ENCODE assay signal across 30 cellular contexts in the genomic region with DNA sequence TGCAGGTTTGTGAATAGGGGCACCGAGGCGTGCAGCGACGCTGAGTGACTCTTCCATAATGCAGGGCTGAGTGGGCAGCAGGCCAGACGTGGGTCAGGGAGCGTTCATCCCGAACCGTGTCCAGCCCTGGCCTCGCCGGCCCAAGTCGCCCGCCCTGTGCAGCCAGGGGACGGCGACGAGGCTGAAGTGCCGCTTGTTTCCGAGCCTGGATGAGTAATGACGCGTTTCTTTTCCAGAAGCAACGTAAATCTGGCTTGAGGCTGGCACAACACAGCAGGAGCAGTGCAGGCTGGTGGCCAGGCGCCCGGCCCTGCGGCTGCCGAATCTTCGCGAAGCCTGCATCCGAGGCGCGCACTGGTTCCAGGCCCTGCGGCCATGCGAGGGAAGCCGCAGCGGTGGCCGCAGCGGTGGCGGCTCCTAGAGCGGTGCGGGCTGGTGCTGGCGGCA.
DNase-seq lines count a peak whose midpoint lies in the region; ATAC-seq, FAIRE-seq and TF ChIP-seq lines count a peak whose summit lies in the region.
"Had no signal": no experiment of that assay in that cellular context is flagged by ENCODE, and none has a peak within 500 bp of the region (broad histone marks: within the 10 kb centered on the region; RNA-seq: fewer than 3 reads in every experiment).

No MANE protein-coding gene starts in this region.

- H3K9ac ChIP-seq in IMR-90 (ENCODE audit: low read depth, low read length) (no peak overlapping the region), astrocyte (ENCODE audit: low read length) (no peak overlapping the region)
- H3K9ac ChIP-seq: KMS-11 had no signal

- H3K9me3 ChIP-seq in A549 (peaks cover 17% of the 10 kb centered on the region), IMR-90 (ENCODE audit: control insufficient read depth, insufficient read depth, low read length) (peaks cover 4% of the 10 kb centered on the region; the same call in 1 of the 2 replicates), astrocyte (ENCODE audit: insufficient read depth, low read depth, low read length) (no peaks in the 10 kb centered on the region), psoas muscle (no peaks in the 10 kb centered on the region)
- H3K9me3 ChIP-seq: lower lobe of right lung, tibial nerve had no signal

- no peak for TF ChIP-seq EP300 in A549 (IDR thresholded peaks at IDR 0.05)

- no peak overlapping the region for H3K23ac ChIP-seq in IMR-90 (ENCODE audit: low read depth, low read length)

- H3K4me1 Mint-ChIP-seq in astrocyte (ENCODE audit: low read depth, unreplicated experiment) (peaks cover 9% of the 10 kb centered on the region), nephron progenitor cell (peaks cover 12% of the 10 kb centered on the region)
- H3K4me1 Mint-ChIP-seq: activated CD4-positive, alpha-beta T cell treated with anti-CD3 and anti-CD28 coated beads, Interleukin-2, amount 10 ng/mL, durations not matched to agents 7 days and 5 days; activated CD8-positive, alpha-beta memory T cell treated with anti-CD3 and anti-CD28 coated beads, Interleukin-2, amount 10 ng/mL, durations not matched to agents 7 days and 5 days had no signal

- H3K27me3 ChIP-seq in IMR-90 (ENCODE audit: control insufficient read depth, insufficient read depth, low read length): no peaks in the 10 kb centered on the region
- no peaks in the 10 kb centered on the region for H3K27me3 ChIP-seq in astrocyte (ENCODE audit: insufficient read depth, low read length)
- H3K27me3 ChIP-seq in psoas muscle (ENCODE audit: insufficient read depth in 3 of 3, low read length in 2 of 3): no peaks in the 10 kb centered on the region
- H3K27me3 ChIP-seq: hepatocyte, spleen, tibial nerve had no signal

- H4K20me1 ChIP-seq in IMR-90 (ENCODE audit: insufficient read depth, low read length) (no peaks in the 10 kb centered on the region), astrocyte (ENCODE audit: insufficient read depth, low read length) (no peaks in the 10 kb centered on the region)

- peaks cover 4% of the 10 kb centered on the region for H3K9me3 Mint-ChIP-seq in astrocyte (ENCODE audit: unreplicated experiment)
- H3K9me3 Mint-ChIP-seq in nephron progenitor cell: peaks cover 27% of the 10 kb centered on the region
- H3K9me3 Mint-ChIP-seq: activated CD4-positive, alpha-beta T cell treated with anti-CD3 and anti-CD28 coated beads, Interleukin-2, amount 10 ng/mL, durations not matched to agents 7 days and 5 days had no signal

- POLR2A ChIA-PET in A549 (lab: Yijun Ruan, JAX) (no interaction called here), IMR-90 (lab: Charles Lee; ENCODE audit: unreplicated experiment) (no interaction called here)

- TF ChIP-seq POLR2A in A549 (IDR thresholded peaks at IDR 0.05; ENCODE audit: low read length) (no peak), IMR-90 (IDR thresholded peaks at IDR 0.05; ENCODE audit: low read depth, low read length) (no peak)

- H2BK20ac ChIP-seq in IMR-90 (ENCODE audit: low read depth, low read length): no peak overlapping the region

- FAIRE-seq in A549 (lab: Jason Lieb, UNC): no peak
- FAIRE-seq in astrocyte (lab: Jason Lieb, UNC): no peak
- FAIRE-seq: D721Med, islet of Langerhans had no signal

- H3K9me1 ChIP-seq in IMR-90 (ENCODE audit: insufficient read depth, low read length): peaks cover 5% of the 10 kb centered on the region; the same call in 1 of the 2 replicates

- no peak overlapping the region for H4K5ac ChIP-seq in IMR-90 (ENCODE audit: low read depth, low read length)

- H2BK5ac ChIP-seq in IMR-90 (ENCODE audit: low read depth, low read length, poor library complexity, severe bottlenecking): no peak overlapping the region

- peak overlapping the region; percentile 30; the same call in 1 of the 2 replicates for H3K4ac ChIP-seq in IMR-90 (ENCODE audit: low read depth, low read length)

- dilution Hi-C loops in IMR-90 (cut with HindIII; ENCODE audit: low sequenced_read_pairs, unreplicated experiment): no loop called here

- 96% methylated on average over 39 of the region's 39 CpGs for WGBS in A549 (ENCODE audit: missing lambda C conversion rate)
- WGBS in IMR-90 (ENCODE audit: extremely low coverage in 2 of 2, insufficient read length in 1 of 2), 2 experiments: 95% methylated on average over 32 of the region's 39 CpGs; no CpG with 5 or more reads in 1 of the 2 experiments
- whole genome bisulfite sequencing in psoas muscle, 3 donors: 91 to 95% (median 93%) methylated on average over 38 to 39 of the region's 39 CpGs

- H3K14ac ChIP-seq in IMR-90 (replicated peaks; ENCODE audit: low read depth, low read length): peak overlapping the region; percentile 50; the same call in 1 of the 2 replicates

- CTCF ChIA-PET in A549 (lab: Yijun Ruan, JAX) (interaction anchor here (3.6 to 3.8 kb wide), 2 partner anchors 44 to 422 kb away, joined by 10 to 15 read pairs; no protein-coding TSS in a partner anchor), IMR-90 (lab: Yijun Ruan, JAX) (no interaction called here)

- H2BK120ac ChIP-seq in IMR-90 (ENCODE audit: low read depth, low read length): peak overlapping the region; percentile 15; the same call in 1 of the 2 replicates

- H3K27ac Mint-ChIP-seq in astrocyte (ENCODE audit: unreplicated experiment) (no peak overlapping the region), nephron progenitor cell (no peak overlapping the region)
- H3K27ac Mint-ChIP-seq: activated CD4-positive, alpha-beta T cell treated with anti-CD3 and anti-CD28 coated beads, Interleukin-2, amount 10 ng/mL, durations not matched to agents 7 days and 5 days; activated CD8-positive, alpha-beta memory T cell treated with anti-CD3 and anti-CD28 coated beads, Interleukin-2, amount 10 ng/mL, durations not matched to agents 7 days and 5 days; activated T-helper 1 cell treated with anti-CD3 and anti-CD28 coated beads, Interleukin-12 subunit alpha, Interleukin-12 subunit beta, Interleukin-2, Interleukin-4 antibody, amounts not matched to agents 30 ng/mL and 10 ng/mL and 1 ng/mL, durations not matched to agents 14 hours and 24 hours and 36 hours; stimulated activated naive CD8-positive, alpha-beta T cell treated with anti-CD3 and anti-CD28 coated beads, Interleukin-15, Interleukin-2, amounts not matched to agents 100 ng/mL and 50 ng/mL, for 24 hours had no signal

- H3K36me3 Mint-ChIP-seq in astrocyte (ENCODE audit: low read depth, unreplicated experiment) (no peaks in the 10 kb centered on the region), nephron progenitor cell (ENCODE audit: low read depth) (no peaks in the 10 kb centered on the region)
- H3K36me3 Mint-ChIP-seq: activated CD8-positive, alpha-beta memory T cell treated with anti-CD3 and anti-CD28 coated beads, Interleukin-2, amount 10 ng/mL, durations not matched to agents 7 days and 5 days had no signal

- peak overlapping the region; percentile 82 to 89 for H3K27ac ChIP-seq in A549
- H3K27ac ChIP-seq in IMR-90 (ENCODE audit: insufficient read depth, low read length): no peak overlapping the region
- no peak overlapping the region for H3K27ac ChIP-seq in astrocyte (ENCODE audit: low read depth, low read length)
- H3K27ac ChIP-seq in psoas muscle: no peak overlapping the region
- H3K27ac ChIP-seq: hepatocyte, KMS-11, lower lobe of right lung, spleen, tibial nerve, WERI-Rb-1 had no signal

- H2AK9ac ChIP-seq in IMR-90 (replicated peaks; ENCODE audit: low read depth, low read length, poor library complexity): no peak overlapping the region

- no peak overlapping the region; a peak in 1 of 4 replicates for H4K8ac ChIP-seq in IMR-90 (ENCODE audit: low read depth in 2 of 2, low read length in 2 of 2)

- no peaks in the 10 kb centered on the region for H3K79me1 ChIP-seq in IMR-90 (ENCODE audit: low read depth in 1 of 2, low read length in 2 of 2)

- intact Hi-C loops in IMR-90 (cut with micrococcal nuclease): no loop called here
- intact Hi-C loops in psoas muscle (cut with DNase I): no loop called here

- H3K4me3 Mint-ChIP-seq in astrocyte (ENCODE audit: unreplicated experiment) (no peak overlapping the region), nephron progenitor cell (no peak overlapping the region)
- H3K4me3 Mint-ChIP-seq: activated CD4-positive, alpha-beta T cell treated with anti-CD3 and anti-CD28 coated beads, Interleukin-2, amount 10 ng/mL, durations not matched to agents 7 days and 5 days; activated CD8-positive, alpha-beta memory T cell treated with anti-CD3 and anti-CD28 coated beads, Interleukin-2, amount 10 ng/mL, durations not matched to agents 7 days and 5 days; activated T-helper 1 cell treated with anti-CD3 and anti-CD28 coated beads, Interleukin-12 subunit alpha, Interleukin-12 subunit beta, Interleukin-2, Interleukin-4 antibody, amounts not matched to agents 30 ng/mL and 10 ng/mL and 1 ng/mL, durations not matched to agents 14 hours and 24 hours and 36 hours; stimulated activated naive CD8-positive, alpha-beta T cell treated with anti-CD3 and anti-CD28 coated beads, Interleukin-15, Interleukin-2, amounts not matched to agents 100 ng/mL and 50 ng/mL, for 24 hours had no signal

- no peaks in the 10 kb centered on the region for H3K36me3 ChIP-seq in IMR-90 (ENCODE audit: control insufficient read depth, insufficient read depth, low read length)
- H3K36me3 ChIP-seq in astrocyte (ENCODE audit: insufficient read depth, low read length): no peaks in the 10 kb centered on the region
- H3K36me3 ChIP-seq in psoas muscle (ENCODE audit: insufficient read depth in 1 of 2, low read depth in 1 of 2): no peaks in the 10 kb centered on the region
- H3K36me3 ChIP-seq: lower lobe of right lung, spleen, tibial nerve, WERI-Rb-1 had no signal

- no peak overlapping the region for H3K56ac ChIP-seq in IMR-90 (ENCODE audit: extremely low read depth, insufficient read depth, low read length)

- in situ Hi-C loops in IMR-90 (cut with MboI; ENCODE audit: low sequenced_read_pairs): no loop called here

- ATAC-seq in A549: no peak
- no peak for ATAC-seq in IMR-90 (ENCODE audit: low read depth)
- no peak for ATAC-seq in psoas muscle
- no peak for ATAC-seq in GM18907 (IDR thresholded peaks at IDR 0.05; ENCODE audit: unreplicated experiment)
- ATAC-seq: activated CD8-positive, alpha-beta memory T cell treated with anti-CD3 and anti-CD28 coated beads, Interleukin-2, amount 10 ng/mL, durations not matched to agents 7 days and 5 days; lower lobe of right lung; Panc1 had no signal

- H3K4me1 ChIP-seq in A549: peaks cover 38% of the 10 kb centered on the region
- peaks cover 5% of the 10 kb centered on the region for H3K4me1 ChIP-seq in IMR-90 (ENCODE audit: control insufficient read depth, insufficient read depth, low read length)
- H3K4me1 ChIP-seq in astrocyte (ENCODE audit: insufficient read depth, low read length): peaks cover 6% of the 10 kb centered on the region
- no peaks in the 10 kb centered on the region for H3K4me1 ChIP-seq in psoas muscle
- H3K4me1 ChIP-seq: lower lobe of right lung, spleen had no signal

- no peak overlapping the region for H4K91ac ChIP-seq in IMR-90 (ENCODE audit: insufficient read depth, low read depth, low read length)

- H2AFZ ChIP-seq in IMR-90 (replicated peaks; ENCODE audit: low read length, poor library complexity) (no peak overlapping the region), astrocyte (ENCODE audit: low read depth, low read length) (peak overlapping the region; percentile 42)
- H2AFZ ChIP-seq: hepatocyte had no signal

- no peaks in the 10 kb centered on the region for H3K79me2 ChIP-seq in astrocyte (ENCODE audit: insufficient read depth, low read length)
- H3K79me2 ChIP-seq: hepatocyte had no signal

- no peak for TF ChIP-seq CTCF in A549 (IDR thresholded peaks at IDR 0.05)
- no peak for TF ChIP-seq CTCF in IMR-90 (conservative IDR thresholded peaks at IDR 0.05; ENCODE audit: low read depth, low read length)
- TF ChIP-seq CTCF in astrocyte (IDR thresholded peaks at IDR 0.05; ENCODE audit: insufficient read depth, low read depth, low read length): no peak
- TF ChIP-seq CTCF in nephron progenitor cell (IDR thresholded peaks at IDR 0.05): no peak
- TF ChIP-seq CTCF in psoas muscle (IDR thresholded peaks at IDR 0.05): no peak

- no peak for TF ChIP-seq RAD21 in A549 (conservative IDR thresholded peaks at IDR 0.05 in 1 of 2, IDR thresholded peaks at IDR 0.05 in 1 of 2)
- no peak for TF ChIP-seq RAD21 in IMR-90 (IDR thresholded peaks at IDR 0.05; ENCODE audit: low read length)

- peak overlapping the region; percentile 52 for H2AK5ac ChIP-seq in IMR-90 (ENCODE audit: low read depth, low read length)

- H2BK15ac ChIP-seq in IMR-90 (ENCODE audit: low read depth, low read length): no peak overlapping the region

- H3K4me3 ChIP-seq in A549: no peak overlapping the region
- H3K4me3 ChIP-seq in IMR-90 (ENCODE audit: insufficient read depth, low read depth, low read length): no peak overlapping the region
- H3K4me3 ChIP-seq in astrocyte (ENCODE audit: insufficient read depth, low read depth, low read length): no peak overlapping the region
- no peak overlapping the region for H3K4me3 ChIP-seq in psoas muscle
- H3K4me3 ChIP-seq: hepatocyte, lower lobe of right lung, spleen, tibial nerve had no signal

- DNase-seq in A549 (ENCODE audit: low read depth in 1 of 2, low spot score in 1 of 2) (no peak), IMR-90 (no peak), astrocyte (ENCODE audit: low read depth) (no peak), nephron progenitor cell (peak; percentile 52), UCSD-AML1 (lab: John Stamatoyannopoulos, UW; ENCODE audit: unreplicated experiment) (no peak), psoas muscle (no peak), OCI-M2 (lab: John Stamatoyannopoulos, UW; ENCODE audit: unreplicated experiment) (no peak)
- DNase-seq: activated CD4-positive, alpha-beta T cell treated with anti-CD3 and anti-CD28 coated beads, Interleukin-2, amount 10 ng/mL, durations not matched to agents 7 days and 5 days; activated CD8-positive, alpha-beta memory T cell treated with anti-CD3 and anti-CD28 coated beads, Interleukin-2, amount 10 ng/mL, durations not matched to agents 7 days and 5 days; activated naive CD4-positive, alpha-beta T cell treated with anti-CD3 and anti-CD28 coated beads, Interleukin-2, amount 50 U/mL, for 16 hours; cerebellar nuclear complex; effector CD4-positive, alpha-beta T cell; erythroblast; foreskin fibroblast; lower lobe of right lung; NCI-H187 treated with DMSO at 0.1 percent for 48 hours; NCI-H2227 treated with DMSO at 0.1 percent for 48 hours; NCI-H774; spleen; stimulated activated CD4-positive, alpha-beta T cell treated with anti-CD3 and anti-CD28 coated beads, Interleukin-4, amount 100 ng/mL, for 1 hour; WERI-Rb-1 had no signal

- peaks cover 8% of the 10 kb centered on the region for H3K27me3 Mint-ChIP-seq in astrocyte (ENCODE audit: low read depth, unreplicated experiment)
- H3K27me3 Mint-ChIP-seq in nephron progenitor cell (ENCODE audit: low read depth, poor library complexity): peaks cover 8% of the 10 kb centered on the region
- H3K27me3 Mint-ChIP-seq: activated CD4-positive, alpha-beta T cell treated with anti-CD3 and anti-CD28 coated beads, Interleukin-2, amount 10 ng/mL, durations not matched to agents 7 days and 5 days; activated CD8-positive, alpha-beta memory T cell treated with anti-CD3 and anti-CD28 coated beads, Interleukin-2, amount 10 ng/mL, durations not matched to agents 7 days and 5 days had no signal

- no TSS peak for BruUV-seq in IMR-90 (replicated peaks; lab: Mats Ljungman, UMichigan)

- H3K4me2 ChIP-seq in A549: no peak overlapping the region
- no peak overlapping the region for H3K4me2 ChIP-seq in IMR-90 (ENCODE audit: low read depth, low read length)
- H3K4me2 ChIP-seq in astrocyte (ENCODE audit: low read length): peak overlapping the region; percentile 22
- H3K4me2 ChIP-seq: hepatocyte, KMS-11 had no signal

- H3K18ac ChIP-seq in IMR-90 (ENCODE audit: low read depth, low read length): no peak overlapping the region

Comparison
In these comparisons a context has a peak if more than half of its experiments do, and no peak if none do; other contexts are left out.
1. H3K27ac ChIP-seq: peak in A549 (2 of 2); none in IMR-90 (single experiment), astrocyte (single experiment) and psoas muscle (single experiment).